ENCODE assay signal across 19 cellular contexts in genomic region chr12:22759769-22760674, GRCh38.
DNase-seq lines count a peak whose midpoint lies in the region; FAIRE-seq and TF ChIP-seq lines count a peak whose summit lies in the region.
"Had no signal": no experiment of that assay in that cellular context is flagged by ENCODE, and none has a peak within 500 bp of the region (broad histone marks: within the 10 kb centered on the region; RNA-seq: fewer than 3 reads in every experiment).

No MANE protein-coding gene starts in this region.

- no peaks in the 10 kb centered on the region for H3K9me3 ChIP-seq in adipocyte (ENCODE audit: control insufficient read depth, low read length)
- H3K9me3 ChIP-seq in testis: no peaks in the 10 kb centered on the region
- H3K9me3 ChIP-seq in thyroid gland: no peaks in the 10 kb centered on the region
- H3K9me3 ChIP-seq in kidney (ENCODE audit: control insufficient read depth in 1 of 2, low read length in 2 of 2): no peaks in the 10 kb centered on the region

- no peak for TF ChIP-seq CTCF in nephron progenitor cell (IDR thresholded peaks at IDR 0.05)
- TF ChIP-seq CTCF in testis (IDR thresholded peaks at IDR 0.05): no peak
- TF ChIP-seq CTCF in thyroid gland (IDR thresholded peaks at IDR 0.05): no peak
- no peak for TF ChIP-seq CTCF in kidney (IDR thresholded peaks at IDR 0.05; ENCODE audit: borderline replicate concordance, extremely low read depth, insufficient read depth)

- H3K4me3 ChIP-seq in adipocyte (ENCODE audit: low read length): no peak overlapping the region
- no peak overlapping the region for H3K4me3 ChIP-seq in testis
- no peak overlapping the region for H3K4me3 ChIP-seq in thyroid gland (replicated peaks in 1 of 3)
- no peak overlapping the region for H3K4me3 ChIP-seq in kidney (ENCODE audit: low read length in 2 of 2)

- H3K4me3 Mint-ChIP-seq in nephron progenitor cell: no peak overlapping the region
- H3K4me3 Mint-ChIP-seq: CD4-positive, alpha-beta memory T cell; naive thymus-derived CD4-positive, alpha-beta T cell had no signal

- FAIRE-seq in kidney (lab: Jason Lieb, UNC): no peak

- WGBS in testis, 2 donors: 54 to 56% methylated on average over 8 of the region's 8 CpGs
- 62 to 65% methylated on average over 8 of the region's 8 CpGs for WGBS in thyroid gland, 2 donors

- TF ChIP-seq POLR2A in testis (IDR thresholded peaks at IDR 0.05) (no peak), thyroid gland (IDR thresholded peaks at IDR 0.05) (no peak)

- H3K27me3 Mint-ChIP-seq in nephron progenitor cell (ENCODE audit: low read depth, poor library complexity): peaks cover 4% of the 10 kb centered on the region
- H3K27me3 Mint-ChIP-seq: CD4-positive, alpha-beta memory T cell; naive thymus-derived CD4-positive, alpha-beta T cell had no signal

- H3K9ac ChIP-seq in adipocyte (ENCODE audit: low read length) (no peak overlapping the region), kidney (ENCODE audit: low read length in 2 of 2) (no peak overlapping the region)

- H3K36me3 ChIP-seq in adipocyte (ENCODE audit: control insufficient read depth, insufficient read depth, low read length, severe bottlenecking) (no peaks in the 10 kb centered on the region), testis (ENCODE audit: low read depth, missing control alignments) (no peaks in the 10 kb centered on the region), thyroid gland (no peaks in the 10 kb centered on the region), kidney (ENCODE audit: control insufficient read depth in 1 of 2, insufficient read depth in 2 of 2, low read length in 2 of 2) (no peaks in the 10 kb centered on the region)

- H3K4me1 ChIP-seq in adipocyte (ENCODE audit: control insufficient read depth, insufficient read depth, low read length) (no peaks in the 10 kb centered on the region), testis (no peaks in the 10 kb centered on the region), thyroid gland (no peaks in the 10 kb centered on the region), kidney (ENCODE audit: control insufficient read depth in 1 of 2, insufficient read depth in 1 of 2, low read depth in 1 of 2, low read length in 2 of 2) (no peaks in the 10 kb centered on the region)

- DNase-seq in adipocyte (ENCODE audit: low read depth) (peak; percentile 5), fibroblast of gingiva (ENCODE audit: low read depth) (peak; percentile 66), nephron progenitor cell (no peak), testis (no peak), thyroid gland (no peak), NCI-H187 treated with DMSO at 0.1 percent for 48 hours (lab: John Stamatoyannopoulos, UW) (no peak), substantia nigra (lab: John Stamatoyannopoulos, UW) (no peak), kidney (no peak)
- DNase-seq: CD4-positive, alpha-beta memory T cell; DMS53; erythroblast; naive thymus-derived CD4-positive, alpha-beta T cell; NCI-H1930; NCI-H446 treated with DMSO at 0.1 percent for 48 hours; NK-92 treated with Interleukin-12 subunit alpha and Interleukin-12 subunit beta, amount 100 ng/mL, for 24 hours; posterior cingulate gyrus; stimulated activated CD4-positive, alpha-beta T cell treated with anti-CD3 and anti-CD28 coated beads, Interleukin-4, amount 100 ng/mL, for 4 hours had no signal

- H3K27ac ChIP-seq in testis: peak overlapping the region; percentile 41 to 58
- H3K27ac ChIP-seq in thyroid gland: no peak overlapping the region
- no peak overlapping the region for H3K27ac ChIP-seq in substantia nigra (ENCODE audit: low read depth, low read length, poor library complexity, severe bottlenecking)
- H3K27ac ChIP-seq in kidney (ENCODE audit: low read depth in 2 of 2, low read length in 2 of 2): no peak overlapping the region
- H3K27ac ChIP-seq: HL-60, RWPE1 had no signal

- H3K27me3 ChIP-seq in adipocyte (replicated peaks; ENCODE audit: control insufficient read depth, insufficient read depth, low read length): no peaks in the 10 kb centered on the region
- no peaks in the 10 kb centered on the region for H3K27me3 ChIP-seq in testis
- H3K27me3 ChIP-seq in thyroid gland: no peaks in the 10 kb centered on the region

- H3K9me3 Mint-ChIP-seq in nephron progenitor cell: peaks cover 5% of the 10 kb centered on the region

- H3K27ac Mint-ChIP-seq in nephron progenitor cell: peak overlapping the region; percentile 85
- H3K27ac Mint-ChIP-seq: CD4-positive, alpha-beta memory T cell; naive thymus-derived CD4-positive, alpha-beta T cell had no signal

- intact Hi-C loops in testis (cut with DNase I; ENCODE audit: low total_unique reads): no loop called here
- intact Hi-C loops in thyroid gland (cut with DNase I): no loop called here
- intact Hi-C loops in kidney (cut with DNase I): no loop called here

- peaks cover 22% of the 10 kb centered on the region for H3K4me1 Mint-ChIP-seq in nephron progenitor cell
- H3K4me1 Mint-ChIP-seq: CD4-positive, alpha-beta memory T cell; naive thymus-derived CD4-positive, alpha-beta T cell had no signal

- no peaks in the 10 kb centered on the region for H3K36me3 Mint-ChIP-seq in nephron progenitor cell (ENCODE audit: low read depth)
- H3K36me3 Mint-ChIP-seq: CD4-positive, alpha-beta memory T cell; naive thymus-derived CD4-positive, alpha-beta T cell had no signal

Comparison
In these comparisons a context has a peak if more than half of its experiments do, and no peak if none do; other contexts are left out.
1. DNase-seq: peak in adipocyte (single experiment) and fibroblast of gingiva (single experiment); none in nephron progenitor cell (single experiment), testis (single experiment), thyroid gland (0 of 2), NCI-H187 treated with DMSO at 0.1 percent for 48 hours (single experiment), substantia nigra (0 of 49) and kidney (single experiment).
2. H3K27ac ChIP-seq: peak in testis (2 of 2); none in thyroid gland (0 of 3), substantia nigra (single experiment) and kidney (0 of 2).